In genomic region chr5:149088686-149089085, GRCh38 we compare ENCODE assay signal across 26 cellular contexts. TPM values are rescaled to one million over a fixed set of nuclear protein-coding genes. Genes with fewer than 3 reads are reported as not detected.
DNase-seq lines count a peak whose midpoint lies in the region; ATAC-seq, FAIRE-seq and TF ChIP-seq lines count a peak whose summit lies in the region.
"Had no signal": no experiment of that assay in that cellular context is flagged by ENCODE, and none has a peak within 500 bp of the region (broad histone marks: within the 10 kb centered on the region; RNA-seq: fewer than 3 reads in every experiment).

No MANE protein-coding gene starts in this region.

- H3K27me3 Mint-ChIP-seq in osteocyte (ENCODE audit: unreplicated experiment) = peaks cover 18% of the 10 kb centered on the region

- H3K4me1 ChIP-seq in heart left ventricle = peaks cover 0 to 7% (median 0%) of the 10 kb centered on the region in 12 donors
- no peaks in the 10 kb centered on the region for H3K4me1 ChIP-seq in esophagus muscularis mucosa
- H3K4me1 ChIP-seq: A549, BE2C had no signal

- H3K4me3 Mint-ChIP-seq in osteocyte (ENCODE audit: unreplicated experiment) = no peak overlapping the region
- H3K4me3 Mint-ChIP-seq: CD14-positive monocyte; CD4-positive, alpha-beta T cell; CD8-positive, alpha-beta memory T cell had no signal

- no peaks in the 10 kb centered on the region for H3K36me3 Mint-ChIP-seq in osteocyte (ENCODE audit: unreplicated experiment)

- no peaks in the 10 kb centered on the region for H3K9me3 Mint-ChIP-seq in osteocyte (ENCODE audit: unreplicated experiment)
- H3K9me3 Mint-ChIP-seq: CD8-positive, alpha-beta memory T cell had no signal

- ATAC-seq in heart left ventricle = peak; percentile 59 to 94 (median 68)
- ATAC-seq: A549, GM12878 had no signal

- peak; percentile 50 for FAIRE-seq in bronchial epithelial cell (lab: Jason Lieb, UNC)
- FAIRE-seq: A549, D721Med, GM12878, GM19239, H1 had no signal

- TF ChIP-seq POLR2A in heart left ventricle (IDR thresholded peaks at IDR 0.05) (no peak), esophagus muscularis mucosa (IDR thresholded peaks at IDR 0.05; ENCODE audit: low read depth) (no peak)

- H3K27ac ChIP-seq in heart left ventricle (peak overlapping the region in 5 of 12 donors; percentile 3 to 59 (median 43)), esophagus muscularis mucosa (replicated peaks in 1 of 4) (no peak overlapping the region)
- H3K27ac ChIP-seq: A549; BLaER1 treated with 17β-estradiol and CSF1 and Interleukin-3, amounts not matched to agents 10 nM and 100 nM; GM23248 had no signal

- no peak for TF ChIP-seq CTCF in heart left ventricle (IDR thresholded peaks at IDR 0.05)
- no peak for TF ChIP-seq CTCF in bronchial epithelial cell (IDR thresholded peaks at IDR 0.05; ENCODE audit: insufficient read depth, low read length, severe bottlenecking)
- TF ChIP-seq CTCF in esophagus muscularis mucosa (IDR thresholded peaks at IDR 0.05) = no peak
- TF ChIP-seq CTCF in osteocyte (IDR thresholded peaks at IDR 0.05) = no peak

- in situ Hi-C loops in KBM-7 (cut with MboI; ENCODE audit: low pct_unique_long_range_greater_than_20kb, low sequenced_read_pairs) = no loop called here

- H3K36me3 ChIP-seq in heart left ventricle (no peaks in the 10 kb centered on the region), bronchial epithelial cell (ENCODE audit: control insufficient read depth, insufficient read depth, low read length) (no peaks in the 10 kb centered on the region), esophagus muscularis mucosa (no peaks in the 10 kb centered on the region)
- H3K36me3 ChIP-seq: BE2C; BLaER1 treated with 17β-estradiol and CSF1 and Interleukin-3, amounts not matched to agents 10 nM and 100 nM had no signal

- H3K27me3 ChIP-seq in heart left ventricle (no peaks in the 10 kb centered on the region), bronchial epithelial cell (ENCODE audit: control insufficient read depth, insufficient read depth, low read length) (no peaks in the 10 kb centered on the region), esophagus muscularis mucosa (no peaks in the 10 kb centered on the region)
- H3K27me3 ChIP-seq: BE2C; BLaER1 treated with 17β-estradiol and CSF1 and Interleukin-3, amounts not matched to agents 10 nM and 100 nM had no signal

- no peak overlapping the region for H3K4me3 ChIP-seq in heart left ventricle
- no peak overlapping the region for H3K4me3 ChIP-seq in bronchial epithelial cell (ENCODE audit: low read depth, low read length)
- no peak overlapping the region for H3K4me3 ChIP-seq in esophagus muscularis mucosa
- H3K4me3 ChIP-seq: A549; BLaER1 treated with 17β-estradiol and CSF1 and Interleukin-3, amounts not matched to agents 10 nM and 100 nM; GM12878; GM23248 had no signal

- H3K9me3 ChIP-seq in heart left ventricle (no peaks in the 10 kb centered on the region), esophagus muscularis mucosa (no peaks in the 10 kb centered on the region)
- H3K9me3 ChIP-seq: A549, BE2C had no signal

- 60 to 72% (median 61%) methylated on average over 3 of the region's 3 CpGs for WGBS in heart left ventricle, 4 donors
- 81% methylated on average over 3 of the region's 3 CpGs for WGBS in esophagus muscularis mucosa

- H3K27ac Mint-ChIP-seq in osteocyte (ENCODE audit: unreplicated experiment) = no peak overlapping the region
- H3K27ac Mint-ChIP-seq: CD14-positive monocyte; CD4-positive, alpha-beta T cell had no signal

- no peaks in the 10 kb centered on the region for H3K4me1 Mint-ChIP-seq in osteocyte (ENCODE audit: unreplicated experiment)
- H3K4me1 Mint-ChIP-seq: CD14-positive monocyte; CD8-positive, alpha-beta memory T cell had no signal

- DNase-seq in heart left ventricle = peak in 3 of 5 donors; percentile 28 to 38 (median 33)
- DNase-seq in cardiac septum (ENCODE audit: low spot score) = no peak
- no peak for DNase-seq in bronchial epithelial cell (ENCODE audit: low read depth)
- peak; percentile 39 for DNase-seq in esophagus muscularis mucosa (ENCODE audit: extremely low spot score)
- no peak for DNase-seq in osteocyte (ENCODE audit: extremely low spot score, unreplicated experiment)
- DNase-seq in KBM-7 = no peak
- DNase-seq: 8988T; ACHN; AML-193; BE2C; CD4-positive, alpha-beta T cell; CD8-positive, alpha-beta memory T cell; DMS 273 treated with DMSO at 0.1 percent for 48 hours; DMS79; EL; GDM1; GM23248; H7; HCEC 1CT had no signal

- no peak for TF ChIP-seq EP300 in esophagus muscularis mucosa (IDR thresholded peaks at IDR 0.05)

- intact Hi-C loops in heart left ventricle (cut with DNase I) = loop anchor here in 1 of 10 donors (2.0 to 5.0 kb wide), 2 partner anchors 26 to 46 kb away; partner anchors contain the start of gene SH3TC2
- intact Hi-C loops in cardiac septum (cut with DNase I) = no loop called here
- intact Hi-C loops in esophagus muscularis mucosa (cut with DNase I) = no loop called here

RNA-seq across cellular contexts. Expression of gene SH3TC2, which starts 25.8 kb away (rescaled TPM):
- total RNA-seq in heart left ventricle = 10 to 100 TPM in 2 of 9 donors, 1 to 10 TPM in 7; 2.4 to 12.7 (median 5.9) TPM
- polyA plus RNA-seq in heart left ventricle = 1 to 10 TPM; 1.6 to 2.6 TPM
- total RNA-seq in cardiac septum = 2.5 TPM
- 4.0 and 4.7 TPM in 2 replicates for total RNA-seq in bronchial epithelial cell
- 1 to 10 TPM in 3 of 4 donors, under 1 TPM in 1; 0.84 to 2.4 (median 1.7) TPM for total RNA-seq in esophagus muscularis mucosa
- total RNA-seq in osteocyte = 0.83 and 1.1 TPM in 2 replicates
- total RNA-seq: CD4-positive, alpha-beta T cell; CD8-positive, alpha-beta memory T cell; GM12878; H7 had no signal
- polyA plus RNA-seq: CD8-positive, alpha-beta memory T cell; GM12878 had no signal

RNA-seq across cellular contexts. Expression of gene ABLIM3, which starts 52.6 kb away (rescaled TPM):
- total RNA-seq in heart left ventricle (100 to 1,000 TPM in 4 of 9 donors, 10 to 100 TPM in 5; 70.0 to 175 (median 97.8) TPM), cardiac septum (118 TPM), bronchial epithelial cell (3.7 and 7.2 TPM in 2 replicates), esophagus muscularis mucosa (10 to 100 TPM; 40.9 to 64.5 (median 45.8) TPM), osteocyte (0.64 and 0.99 TPM in 2 replicates)
- polyA plus RNA-seq in heart left ventricle = 100 to 1,000 TPM in 1 of 2 donors, 10 to 100 TPM in 1; 43.2 to 103 TPM
- total RNA-seq: CD4-positive, alpha-beta T cell; GM12878 had no signal
- polyA plus RNA-seq: CD8-positive, alpha-beta memory T cell had no signal

Comparison
In these comparisons a context has a peak if more than half of its experiments do, and no peak if none do; other contexts are left out.
1. DNase-seq: peak in heart left ventricle (3 of 5) and esophagus muscularis mucosa (single experiment); none in cardiac septum (single experiment), bronchial epithelial cell (single experiment), osteocyte (single experiment) and KBM-7 (single experiment).